16 cellular contexts compared by ENCODE assay signal in the genomic region with DNA sequence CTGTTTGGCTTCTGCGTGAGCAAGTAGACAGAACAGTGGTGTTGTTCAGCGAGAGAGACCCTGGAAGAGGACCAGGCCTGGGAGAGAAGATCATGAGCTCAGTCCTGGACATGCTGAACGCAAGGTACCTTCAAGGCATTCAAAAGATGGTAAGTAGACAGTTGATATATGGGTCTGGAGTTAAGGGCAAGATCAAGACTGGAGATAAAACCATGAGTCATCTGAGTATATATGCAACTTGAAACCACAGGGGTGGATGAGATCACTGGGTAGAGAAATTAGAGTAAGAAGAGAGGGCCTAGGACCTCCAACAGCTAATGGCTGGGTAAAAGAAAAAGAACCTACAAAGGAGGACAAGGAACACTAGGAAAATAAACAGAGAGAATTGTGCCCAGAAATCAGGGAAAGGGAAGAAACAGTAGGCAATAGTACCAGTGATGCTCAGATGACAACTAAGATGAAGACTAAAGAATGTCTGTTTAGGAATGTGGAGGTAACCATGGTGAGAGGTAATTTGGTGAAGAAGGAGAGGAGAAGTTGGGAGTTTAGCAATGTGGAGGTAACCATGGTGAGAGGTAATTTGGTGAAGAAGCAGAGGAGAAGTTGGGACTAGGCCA.
A peak's percentile ranks its signal among the peaks of the same experiment; 100 is the strongest.
DNase-seq lines count a peak whose midpoint lies in the region; ATAC-seq and TF ChIP-seq lines count a peak whose summit lies in the region.
"Had no signal": no experiment of that assay in that cellular context is flagged by ENCODE, and none has a peak within 500 bp of the region (broad histone marks: within the 10 kb centered on the region; RNA-seq: fewer than 3 reads in every experiment).

No MANE protein-coding gene starts in this region.

- H3K9me3 Mint-ChIP-seq in stimulated activated effector memory CD8-positive, alpha-beta T cell treated with anti-CD3 and anti-CD28 coated beads, Interleukin-12 subunit alpha, Interleukin-12 subunit beta, amount 100 ng/mL, for 72 hours: peaks cover 11% of the 10 kb centered on the region
- H3K9me3 Mint-ChIP-seq in activated naive CD4-positive, alpha-beta T cell treated with anti-CD3 and anti-CD28 coated beads for 36 hours: peaks cover 8% of the 10 kb centered on the region

- TF ChIP-seq CTCF in RWPE1 (conservative IDR thresholded peaks at IDR 0.05; ENCODE audit: low read depth): no peak

- peak; percentile 53 for ATAC-seq in stimulated activated effector memory CD8-positive, alpha-beta T cell treated with anti-CD3 and anti-CD28 coated beads, Interleukin-12 subunit alpha, Interleukin-12 subunit beta, amount 100 ng/mL, for 72 hours
- ATAC-seq in left cardiac atrium: no peak

- POLR2A ChIA-PET in RWPE1 (lab: Yijun Ruan, JAX; ENCODE audit: low non-redundant PET): no interaction called here

- DNase-seq in DMS53 (lab: John Stamatoyannopoulos, UW): peak; percentile 33
- no peak for DNase-seq in DMS53 treated with DMSO at 0.1 percent for 48 hours (lab: John Stamatoyannopoulos, UW; ENCODE audit: unreplicated experiment)
- peak; percentile 18 for DNase-seq in RWPE1 (ENCODE audit: low spot score)
- peak; percentile 31 for DNase-seq in fibroblast of peridontal ligament (ENCODE audit: extremely low read depth)
- no peak for DNase-seq in stimulated activated effector memory CD8-positive, alpha-beta T cell treated with anti-CD3 and anti-CD28 coated beads, Interleukin-12 subunit alpha, Interleukin-12 subunit beta, amount 100 ng/mL, for 72 hours (ENCODE audit: low spot score in 2 of 2)
- DNase-seq in activated naive CD4-positive, alpha-beta T cell treated with anti-CD3 and anti-CD28 coated beads for 36 hours: no peak
- DNase-seq in D341Med (ENCODE audit: low spot score): no peak
- no peak for DNase-seq in left cardiac atrium
- DNase-seq: 8988T; activated T-cell treated with anti-CD3 and anti-CD28 coated beads, Interleukin-2, amount 50 U/mL, for 48 hours; cerebellar nuclear complex; GF-D8; hippocampal formation; NCI-H1105 treated with DMSO at 0.1 percent for 48 hours; stimulated activated CD4-positive, alpha-beta T cell treated with anti-CD3 and anti-CD28 coated beads, Interleukin-15, amount 100 ng/mL, for 24 hours; stimulated activated naive CD4-positive, alpha-beta T cell had no signal

- H3K27ac Mint-ChIP-seq in stimulated activated effector memory CD8-positive, alpha-beta T cell treated with anti-CD3 and anti-CD28 coated beads, Interleukin-12 subunit alpha, Interleukin-12 subunit beta, amount 100 ng/mL, for 72 hours: no peak overlapping the region
- H3K27ac Mint-ChIP-seq in activated naive CD4-positive, alpha-beta T cell treated with anti-CD3 and anti-CD28 coated beads for 36 hours: no peak overlapping the region

- CTCF ChIA-PET in RWPE1 (lab: Yijun Ruan, JAX): no interaction called here
- CTCF ChIA-PET in activated naive CD4-positive, alpha-beta T cell treated with anti-CD3 and anti-CD28 coated beads for 36 hours (lab: Charles Lee): no interaction called here

- H3K36me3 Mint-ChIP-seq in stimulated activated effector memory CD8-positive, alpha-beta T cell treated with anti-CD3 and anti-CD28 coated beads, Interleukin-12 subunit alpha, Interleukin-12 subunit beta, amount 100 ng/mL, for 72 hours: no peaks in the 10 kb centered on the region
- no peaks in the 10 kb centered on the region for H3K36me3 Mint-ChIP-seq in activated naive CD4-positive, alpha-beta T cell treated with anti-CD3 and anti-CD28 coated beads for 36 hours (ENCODE audit: low read depth)

- H3K27ac ChIP-seq in RWPE1: no peak overlapping the region

- H3K27me3 Mint-ChIP-seq in activated naive CD4-positive, alpha-beta T cell treated with anti-CD3 and anti-CD28 coated beads for 36 hours (ENCODE audit: low read depth): no peaks in the 10 kb centered on the region

- H3K4me1 Mint-ChIP-seq in stimulated activated effector memory CD8-positive, alpha-beta T cell treated with anti-CD3 and anti-CD28 coated beads, Interleukin-12 subunit alpha, Interleukin-12 subunit beta, amount 100 ng/mL, for 72 hours: no peaks in the 10 kb centered on the region
- H3K4me1 Mint-ChIP-seq in activated naive CD4-positive, alpha-beta T cell treated with anti-CD3 and anti-CD28 coated beads for 36 hours (ENCODE audit: low read depth): no peaks in the 10 kb centered on the region

- intact Hi-C loops in activated naive CD4-positive, alpha-beta T cell treated with anti-CD3 and anti-CD28 coated beads for 36 hours (cut with micrococcal nuclease): no loop called here
- intact Hi-C loops in left cardiac atrium (cut with DNase I): no loop called here

- no peak overlapping the region for H3K4me3 Mint-ChIP-seq in stimulated activated effector memory CD8-positive, alpha-beta T cell treated with anti-CD3 and anti-CD28 coated beads, Interleukin-12 subunit alpha, Interleukin-12 subunit beta, amount 100 ng/mL, for 72 hours
- no peak overlapping the region for H3K4me3 Mint-ChIP-seq in activated naive CD4-positive, alpha-beta T cell treated with anti-CD3 and anti-CD28 coated beads for 36 hours

Comparison
In these comparisons a context has a peak if more than half of its experiments do, and no peak if none do; other contexts are left out.
1. DNase-seq: peak in DMS53 (single experiment), RWPE1 (single experiment) and fibroblast of peridontal ligament (single experiment); none in DMS53 treated with DMSO at 0.1 percent for 48 hours (single experiment), stimulated activated effector memory CD8-positive, alpha-beta T cell treated with anti-CD3 and anti-CD28 coated beads, Interleukin-12 subunit alpha, Interleukin-12 subunit beta, amount 100 ng/mL, for 72 hours (0 of 2), activated naive CD4-positive, alpha-beta T cell treated with anti-CD3 and anti-CD28 coated beads for 36 hours (single experiment), D341Med (single experiment) and left cardiac atrium (single experiment).